In the genomic region with DNA sequence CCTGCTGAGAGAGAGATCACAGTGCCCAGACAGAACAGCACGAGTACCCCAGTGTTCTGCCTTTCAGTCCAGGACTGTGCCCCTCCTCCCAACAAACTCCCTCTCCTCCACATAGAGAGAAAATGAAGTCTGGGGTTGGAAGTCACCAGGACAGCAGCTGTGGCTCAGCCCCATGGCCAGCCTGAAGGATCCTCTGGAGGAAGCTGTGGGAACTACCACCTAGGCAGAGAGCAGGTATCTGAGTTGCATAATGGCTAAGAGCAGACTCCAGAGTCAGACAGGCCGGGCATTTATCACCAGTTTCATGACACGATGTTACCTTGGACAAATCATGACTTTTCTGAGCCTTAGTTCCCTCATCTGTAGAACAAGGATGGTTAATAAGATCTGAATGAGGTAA, we compare ENCODE assay signal across 2 cellular contexts.
TF ChIP-seq lines count a peak whose summit lies in the region.

No MANE protein-coding gene starts in this region.

TF ChIP-seq in GM23338, 12 proteins besides CTCF, POLR2A, EP300 and RAD21:
- TF ChIP-seq, protein P1, sequence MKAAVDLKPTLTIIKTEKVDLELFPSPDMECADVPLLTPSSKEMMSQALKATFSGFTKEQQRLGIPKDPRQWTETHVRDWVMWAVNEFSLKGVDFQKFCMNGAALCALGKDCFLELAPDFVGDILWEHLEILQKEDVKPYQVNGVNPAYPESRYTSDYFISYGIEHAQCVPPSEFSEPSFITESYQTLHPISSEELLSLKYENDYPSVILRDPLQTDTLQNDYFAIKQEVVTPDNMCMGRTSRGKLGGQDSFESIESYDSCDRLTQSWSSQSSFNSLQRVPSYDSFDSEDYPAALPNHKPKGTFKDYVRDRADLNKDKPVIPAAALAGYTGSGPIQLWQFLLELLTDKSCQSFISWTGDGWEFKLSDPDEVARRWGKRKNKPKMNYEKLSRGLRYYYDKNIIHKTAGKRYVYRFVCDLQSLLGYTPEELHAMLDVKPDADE (IDR thresholded peaks at IDR 0.05), result no peak
- TF ChIP-seq ZNF331 (CRISPR knock-in tag; IDR thresholded peaks at IDR 0.05; ENCODE audit: low read depth), result no peak
- TF ChIP-seq EZH2phosphoT487 (IDR thresholded peaks at IDR 0.05; ENCODE audit: unreplicated experiment), result no peak
- TF ChIP-seq, protein P2, sequence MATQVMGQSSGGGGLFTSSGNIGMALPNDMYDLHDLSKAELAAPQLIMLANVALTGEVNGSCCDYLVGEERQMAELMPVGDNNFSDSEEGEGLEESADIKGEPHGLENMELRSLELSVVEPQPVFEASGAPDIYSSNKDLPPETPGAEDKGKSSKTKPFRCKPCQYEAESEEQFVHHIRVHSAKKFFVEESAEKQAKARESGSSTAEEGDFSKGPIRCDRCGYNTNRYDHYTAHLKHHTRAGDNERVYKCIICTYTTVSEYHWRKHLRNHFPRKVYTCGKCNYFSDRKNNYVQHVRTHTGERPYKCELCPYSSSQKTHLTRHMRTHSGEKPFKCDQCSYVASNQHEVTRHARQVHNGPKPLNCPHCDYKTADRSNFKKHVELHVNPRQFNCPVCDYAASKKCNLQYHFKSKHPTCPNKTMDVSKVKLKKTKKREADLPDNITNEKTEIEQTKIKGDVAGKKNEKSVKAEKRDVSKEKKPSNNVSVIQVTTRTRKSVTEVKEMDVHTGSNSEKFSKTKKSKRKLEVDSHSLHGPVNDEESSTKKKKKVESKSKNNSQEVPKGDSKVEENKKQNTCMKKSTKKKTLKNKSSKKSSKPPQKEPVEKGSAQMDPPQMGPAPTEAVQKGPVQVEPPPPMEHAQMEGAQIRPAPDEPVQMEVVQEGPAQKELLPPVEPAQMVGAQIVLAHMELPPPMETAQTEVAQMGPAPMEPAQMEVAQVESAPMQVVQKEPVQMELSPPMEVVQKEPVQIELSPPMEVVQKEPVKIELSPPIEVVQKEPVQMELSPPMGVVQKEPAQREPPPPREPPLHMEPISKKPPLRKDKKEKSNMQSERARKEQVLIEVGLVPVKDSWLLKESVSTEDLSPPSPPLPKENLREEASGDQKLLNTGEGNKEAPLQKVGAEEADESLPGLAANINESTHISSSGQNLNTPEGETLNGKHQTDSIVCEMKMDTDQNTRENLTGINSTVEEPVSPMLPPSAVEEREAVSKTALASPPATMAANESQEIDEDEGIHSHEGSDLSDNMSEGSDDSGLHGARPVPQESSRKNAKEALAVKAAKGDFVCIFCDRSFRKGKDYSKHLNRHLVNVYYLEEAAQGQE (IDR thresholded peaks at IDR 0.05; ENCODE audit: unreplicated experiment), result no peak
- no peak for TF ChIP-seq CREB1 (CRISPR knock-in tag; IDR thresholded peaks at IDR 0.05; ENCODE audit: low read depth)
- TF ChIP-seq, protein P3, sequence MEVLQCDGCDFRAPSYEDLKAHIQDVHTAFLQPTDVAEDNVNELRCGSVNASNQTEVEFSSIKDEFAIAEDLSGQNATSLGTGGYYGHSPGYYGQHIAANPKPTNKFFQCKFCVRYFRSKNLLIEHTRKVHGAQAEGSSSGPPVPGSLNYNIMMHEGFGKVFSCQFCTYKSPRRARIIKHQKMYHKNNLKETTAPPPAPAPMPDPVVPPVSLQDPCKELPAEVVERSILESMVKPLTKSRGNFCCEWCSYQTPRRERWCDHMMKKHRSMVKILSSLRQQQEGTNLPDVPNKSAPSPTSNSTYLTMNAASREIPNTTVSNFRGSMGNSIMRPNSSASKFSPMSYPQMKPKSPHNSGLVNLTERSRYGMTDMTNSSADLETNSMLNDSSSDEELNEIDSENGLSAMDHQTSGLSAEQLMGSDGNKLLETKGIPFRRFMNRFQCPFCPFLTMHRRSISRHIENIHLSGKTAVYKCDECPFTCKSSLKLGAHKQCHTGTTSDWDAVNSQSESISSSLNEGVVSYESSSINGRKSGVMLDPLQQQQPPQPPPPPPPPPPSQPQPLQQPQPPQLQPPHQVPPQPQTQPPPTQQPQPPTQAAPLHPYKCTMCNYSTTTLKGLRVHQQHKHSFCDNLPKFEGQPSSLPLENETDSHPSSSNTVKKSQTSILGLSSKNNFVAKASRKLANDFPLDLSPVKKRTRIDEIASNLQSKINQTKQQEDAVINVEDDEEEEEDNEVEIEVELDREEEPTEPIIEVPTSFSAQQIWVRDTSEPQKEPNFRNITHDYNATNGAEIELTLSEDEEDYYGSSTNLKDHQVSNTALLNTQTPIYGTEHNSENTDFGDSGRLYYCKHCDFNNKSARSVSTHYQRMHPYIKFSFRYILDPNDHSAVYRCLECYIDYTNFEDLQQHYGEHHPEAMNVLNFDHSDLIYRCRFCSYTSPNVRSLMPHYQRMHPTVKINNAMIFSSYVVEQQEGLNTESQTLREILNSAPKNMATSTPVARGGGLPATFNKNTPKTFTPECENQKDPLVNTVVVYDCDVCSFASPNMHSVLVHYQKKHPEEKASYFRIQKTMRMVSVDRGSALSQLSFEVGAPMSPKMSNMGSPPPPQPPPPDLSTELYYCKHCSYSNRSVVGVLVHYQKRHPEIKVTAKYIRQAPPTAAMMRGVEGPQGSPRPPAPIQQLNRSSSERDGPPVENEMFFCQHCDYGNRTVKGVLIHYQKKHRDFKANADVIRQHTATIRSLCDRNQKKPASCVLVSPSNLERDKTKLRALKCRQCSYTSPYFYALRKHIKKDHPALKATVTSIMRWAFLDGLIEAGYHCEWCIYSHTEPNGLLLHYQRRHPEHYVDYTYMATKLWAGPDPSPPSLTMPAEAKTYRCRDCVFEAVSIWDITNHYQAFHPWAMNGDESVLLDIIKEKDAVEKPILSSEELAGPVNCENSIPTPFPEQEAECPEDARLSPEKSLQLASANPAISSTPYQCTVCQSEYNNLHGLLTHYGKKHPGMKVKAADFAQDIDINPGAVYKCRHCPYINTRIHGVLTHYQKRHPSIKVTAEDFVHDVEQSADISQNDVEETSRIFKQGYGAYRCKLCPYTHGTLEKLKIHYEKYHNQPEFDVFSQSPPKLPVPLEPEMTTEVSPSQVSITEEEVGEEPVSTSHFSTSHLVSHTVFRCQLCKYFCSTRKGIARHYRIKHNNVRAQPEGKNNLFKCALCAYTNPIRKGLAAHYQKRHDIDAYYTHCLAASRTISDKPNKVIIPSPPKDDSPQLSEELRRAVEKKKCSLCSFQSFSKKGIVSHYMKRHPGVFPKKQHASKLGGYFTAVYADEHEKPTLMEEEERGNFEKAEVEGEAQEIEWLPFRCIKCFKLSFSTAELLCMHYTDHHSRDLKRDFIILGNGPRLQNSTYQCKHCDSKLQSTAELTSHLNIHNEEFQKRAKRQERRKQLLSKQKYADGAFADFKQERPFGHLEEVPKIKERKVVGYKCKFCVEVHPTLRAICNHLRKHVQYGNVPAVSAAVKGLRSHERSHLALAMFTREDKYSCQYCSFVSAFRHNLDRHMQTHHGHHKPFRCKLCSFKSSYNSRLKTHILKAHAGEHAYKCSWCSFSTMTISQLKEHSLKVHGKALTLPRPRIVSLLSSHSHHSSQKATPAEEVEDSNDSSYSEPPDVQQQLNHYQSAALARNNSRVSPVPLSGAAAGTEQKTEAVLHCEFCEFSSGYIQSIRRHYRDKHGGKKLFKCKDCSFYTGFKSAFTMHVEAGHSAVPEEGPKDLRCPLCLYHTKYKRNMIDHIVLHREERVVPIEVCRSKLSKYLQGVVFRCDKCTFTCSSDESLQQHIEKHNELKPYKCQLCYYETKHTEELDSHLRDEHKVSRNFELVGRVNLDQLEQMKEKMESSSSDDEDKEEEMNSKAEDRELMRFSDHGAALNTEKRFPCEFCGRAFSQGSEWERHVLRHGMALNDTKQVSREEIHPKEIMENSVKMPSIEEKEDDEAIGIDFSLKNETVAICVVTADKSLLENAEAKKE (CRISPR knock-in tag; IDR thresholded peaks at IDR 0.05), result no peak
- TF ChIP-seq STAT1 (IDR thresholded peaks at IDR 0.05; ENCODE audit: unreplicated experiment), result no peak
TF ChIP-seq in GM23338: peak in this region for 0.

TF ChIP-seq in H1, 55 proteins besides CTCF, POLR2A, EP300 and RAD21:
- TF ChIP-seq, protein P4, sequence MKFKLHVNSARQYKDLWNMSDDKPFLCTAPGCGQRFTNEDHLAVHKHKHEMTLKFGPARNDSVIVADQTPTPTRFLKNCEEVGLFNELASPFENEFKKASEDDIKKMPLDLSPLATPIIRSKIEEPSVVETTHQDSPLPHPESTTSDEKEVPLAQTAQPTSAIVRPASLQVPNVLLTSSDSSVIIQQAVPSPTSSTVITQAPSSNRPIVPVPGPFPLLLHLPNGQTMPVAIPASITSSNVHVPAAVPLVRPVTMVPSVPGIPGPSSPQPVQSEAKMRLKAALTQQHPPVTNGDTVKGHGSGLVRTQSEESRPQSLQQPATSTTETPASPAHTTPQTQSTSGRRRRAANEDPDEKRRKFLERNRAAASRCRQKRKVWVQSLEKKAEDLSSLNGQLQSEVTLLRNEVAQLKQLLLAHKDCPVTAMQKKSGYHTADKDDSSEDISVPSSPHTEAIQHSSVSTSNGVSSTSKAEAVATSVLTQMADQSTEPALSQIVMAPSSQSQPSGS (IDR thresholded peaks at IDR 0.05; ENCODE audit: low read length), result no peak
- TF ChIP-seq BRCA1 (IDR thresholded peaks at IDR 0.05; ENCODE audit: low read depth, low read length), result no peak
- no peak for TF ChIP-seq SIRT6 (IDR thresholded peaks at IDR 0.05; ENCODE audit: low read length)
- no peak for TF ChIP-seq HDAC2 (IDR thresholded peaks at IDR 0.05; ENCODE audit: borderline replicate concordance in 1 of 2, low read depth in 2 of 2, low read length in 2 of 2)
- no peak for TF ChIP-seq KDM1A (IDR thresholded peaks at IDR 0.05; ENCODE audit: borderline replicate concordance, low read length)
- TF ChIP-seq SIX5 (IDR thresholded peaks at IDR 0.05; ENCODE audit: low read depth, low read length), result no peak
- TF ChIP-seq FOSL1 (IDR thresholded peaks at IDR 0.05; ENCODE audit: insufficient read depth, low read depth, low read length), result no peak
- no peak for TF ChIP-seq POLR2AphosphoS5 (IDR thresholded peaks at IDR 0.05; ENCODE audit: low read depth, low read length)
- TF ChIP-seq SP2 (IDR thresholded peaks at IDR 0.05; ENCODE audit: low read length), result no peak
